9 cellular contexts compared by ENCODE assay signal in the genomic region with DNA sequence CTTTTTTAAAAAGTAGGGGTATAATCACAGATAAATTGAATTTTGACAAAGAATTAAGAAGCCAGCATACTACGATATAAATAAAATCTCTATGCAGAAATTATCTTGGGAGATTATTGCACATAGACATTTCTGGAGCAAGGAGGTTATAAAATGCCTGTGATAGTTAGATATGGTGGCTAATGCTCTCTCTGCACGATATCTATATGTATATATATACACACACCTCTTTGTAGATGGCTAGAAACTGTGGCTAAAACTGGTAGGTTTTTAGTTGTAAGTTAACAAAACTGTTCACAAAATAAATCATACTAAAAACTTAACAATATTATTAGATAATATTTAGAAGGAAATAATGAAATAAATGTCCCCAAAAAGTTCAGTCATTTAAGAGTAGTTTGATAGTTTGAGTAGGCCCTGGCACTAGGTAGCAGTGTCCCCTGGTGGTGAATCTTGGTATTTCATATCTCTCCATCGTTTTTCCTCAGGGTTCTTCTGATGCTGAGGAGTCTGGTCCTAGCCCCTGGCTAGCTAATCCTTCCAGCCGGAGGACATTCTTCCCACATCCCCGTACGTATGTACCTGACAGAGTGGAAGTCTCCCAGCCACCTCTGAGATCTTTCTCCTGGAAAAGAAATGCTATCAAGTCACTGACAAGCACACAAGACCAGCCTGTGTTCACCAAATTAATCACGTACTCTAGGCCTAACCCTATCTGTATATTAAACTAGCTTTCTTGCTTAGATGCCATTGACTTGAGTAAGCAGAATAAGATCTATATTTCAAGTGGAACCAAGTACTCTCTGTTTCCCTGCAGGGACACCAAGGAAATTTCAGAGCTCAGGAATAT. TPM values are rescaled to one million over a fixed set of nuclear protein-coding genes. Genes with fewer than 3 reads are reported as not detected.
A peak's percentile ranks its signal among the peaks of the same experiment; 100 is the strongest.
DNase-seq lines count a peak whose midpoint lies in the region; TF ChIP-seq lines count a peak whose summit lies in the region.
"Had no signal": no experiment of that assay in that cellular context is flagged by ENCODE, and none has a peak within 500 bp of the region (broad histone marks: within the 10 kb centered on the region; RNA-seq: fewer than 3 reads in every experiment).

No MANE protein-coding gene starts in this region.

- H3K27ac Mint-ChIP-seq in activated CD4-positive, alpha-beta T cell treated with anti-CD3 and anti-CD28 coated beads, Interleukin-2, amount 10 ng/mL, durations not matched to agents 7 days and 5 days = no peak overlapping the region

- H3K36me3 Mint-ChIP-seq in activated CD4-positive, alpha-beta T cell treated with anti-CD3 and anti-CD28 coated beads, Interleukin-2, amount 10 ng/mL, durations not matched to agents 7 days and 5 days (ENCODE audit: low read depth) = no peaks in the 10 kb centered on the region

- no peak overlapping the region for H3K4me3 Mint-ChIP-seq in activated CD4-positive, alpha-beta T cell treated with anti-CD3 and anti-CD28 coated beads, Interleukin-2, amount 10 ng/mL, durations not matched to agents 7 days and 5 days
- H3K4me3 Mint-ChIP-seq: central memory CD8-positive, alpha-beta T cell had no signal

- peak; percentile 10 for DNase-seq in activated naive CD4-positive, alpha-beta T cell treated with Interleukin-2 at 50 U/mL for 16 hours
- DNase-seq in activated naive CD4-positive, alpha-beta T cell (lab: John Stamatoyannopoulos, UW) = no peak
- peak; percentile 44 for DNase-seq in activated CD4-positive, alpha-beta T cell treated with anti-CD3 and anti-CD28 coated beads, Interleukin-2, amount 10 ng/mL, durations not matched to agents 7 days and 5 days
- DNase-seq in glomerular visceral epithelial cell (ENCODE audit: extremely low spot score) (peak; percentile 40), skeletal muscle cell (ENCODE audit: low read depth) (peak; percentile 2), NCI-H226 (no peak)
- DNase-seq in activated CD4-positive, CD25-positive, alpha-beta regulatory T cell treated with anti-CD3 and anti-CD28 coated beads, Interleukin-2, amount 50 U/mL, for 72 hours = no peak

- CTCF ChIA-PET in activated CD4-positive, alpha-beta T cell treated with anti-CD3 and anti-CD28 coated beads, Interleukin-2, amount 10 ng/mL, durations not matched to agents 7 days and 5 days (lab: Charles Lee) = interaction anchor here (1.0 kb wide), 1 partner anchor 9 kb away, joined by 3 read pairs; no protein-coding TSS in a partner anchor

- TF ChIP-seq CTCF in LNCAP (IDR thresholded peaks at IDR 0.05) = peak; percentile 86

- POLR2A ChIA-PET in activated CD4-positive, alpha-beta T cell treated with anti-CD3 and anti-CD28 coated beads, Interleukin-2, amount 10 ng/mL, durations not matched to agents 7 days and 5 days (lab: Charles Lee) = no interaction called here

- H3K27me3 Mint-ChIP-seq in activated CD4-positive, alpha-beta T cell treated with anti-CD3 and anti-CD28 coated beads, Interleukin-2, amount 10 ng/mL, durations not matched to agents 7 days and 5 days = peaks cover 2% of the 10 kb centered on the region
- H3K27me3 Mint-ChIP-seq: central memory CD8-positive, alpha-beta T cell had no signal

- H3K4me1 Mint-ChIP-seq in activated CD4-positive, alpha-beta T cell treated with anti-CD3 and anti-CD28 coated beads, Interleukin-2, amount 10 ng/mL, durations not matched to agents 7 days and 5 days = peaks cover 8% of the 10 kb centered on the region

- H3K9me3 Mint-ChIP-seq in activated CD4-positive, alpha-beta T cell treated with anti-CD3 and anti-CD28 coated beads, Interleukin-2, amount 10 ng/mL, durations not matched to agents 7 days and 5 days = peaks cover 3% of the 10 kb centered on the region
- H3K9me3 Mint-ChIP-seq: central memory CD8-positive, alpha-beta T cell had no signal

- H3K4me3 ChIP-seq in skeletal muscle cell (ENCODE audit: low read depth, low read length) = no peak overlapping the region

RNA-seq across cellular contexts. Expression of a gene that starts 32.2 kb away (rescaled TPM):
- not detected for total RNA-seq in activated CD4-positive, alpha-beta T cell treated with anti-CD3 and anti-CD28 coated beads, Interleukin-2, amount 10 ng/mL, durations not matched to agents 7 days and 5 days

RNA-seq across cellular contexts. Expression of a gene that starts 35.3 kb away (rescaled TPM):
- not detected for total RNA-seq in activated CD4-positive, alpha-beta T cell treated with anti-CD3 and anti-CD28 coated beads, Interleukin-2, amount 10 ng/mL, durations not matched to agents 7 days and 5 days

Comparison
In these comparisons a context has a peak if more than half of its experiments do, and no peak if none do; other contexts are left out.
1. DNase-seq: peak in activated naive CD4-positive, alpha-beta T cell treated with Interleukin-2 at 50 U/mL for 16 hours (single experiment), activated CD4-positive, alpha-beta T cell treated with anti-CD3 and anti-CD28 coated beads, Interleukin-2, amount 10 ng/mL, durations not matched to agents 7 days and 5 days (single experiment), glomerular visceral epithelial cell (single experiment) and skeletal muscle cell (single experiment); none in activated naive CD4-positive, alpha-beta T cell (0 of 4), NCI-H226 (single experiment) and activated CD4-positive, CD25-positive, alpha-beta regulatory T cell treated with anti-CD3 and anti-CD28 coated beads, Interleukin-2, amount 50 U/mL, for 72 hours (single experiment).